Comparison of ENCODE assay signal across 1 cellular context in the genomic region with DNA sequence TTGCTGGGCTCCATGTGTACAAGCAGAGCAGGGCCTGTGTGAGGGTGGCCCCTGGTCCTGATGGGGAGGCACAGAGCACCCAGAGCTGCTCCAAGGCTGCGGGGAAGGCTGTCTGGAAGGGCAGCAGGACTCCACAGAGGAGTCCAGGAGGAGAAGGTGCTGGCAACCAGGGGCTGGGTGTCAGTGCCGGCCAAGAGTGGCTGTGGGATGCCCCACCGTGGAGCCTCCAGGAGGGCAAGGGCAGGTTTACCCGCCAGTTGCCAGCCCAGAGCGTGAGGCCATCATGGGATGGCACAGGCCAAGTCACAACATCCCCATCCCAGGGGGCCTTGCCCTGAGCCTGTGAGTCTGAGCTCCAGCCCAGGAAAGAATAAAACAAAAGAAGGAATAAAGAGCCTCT.
TF ChIP-seq lines count a peak whose summit lies in the region.

No MANE protein-coding gene starts in this region.

TF ChIP-seq in GM12878, 131 proteins besides CTCF, POLR2A, EP300 and RAD21 (continued from another document):
- TF ChIP-seq, protein P1, sequence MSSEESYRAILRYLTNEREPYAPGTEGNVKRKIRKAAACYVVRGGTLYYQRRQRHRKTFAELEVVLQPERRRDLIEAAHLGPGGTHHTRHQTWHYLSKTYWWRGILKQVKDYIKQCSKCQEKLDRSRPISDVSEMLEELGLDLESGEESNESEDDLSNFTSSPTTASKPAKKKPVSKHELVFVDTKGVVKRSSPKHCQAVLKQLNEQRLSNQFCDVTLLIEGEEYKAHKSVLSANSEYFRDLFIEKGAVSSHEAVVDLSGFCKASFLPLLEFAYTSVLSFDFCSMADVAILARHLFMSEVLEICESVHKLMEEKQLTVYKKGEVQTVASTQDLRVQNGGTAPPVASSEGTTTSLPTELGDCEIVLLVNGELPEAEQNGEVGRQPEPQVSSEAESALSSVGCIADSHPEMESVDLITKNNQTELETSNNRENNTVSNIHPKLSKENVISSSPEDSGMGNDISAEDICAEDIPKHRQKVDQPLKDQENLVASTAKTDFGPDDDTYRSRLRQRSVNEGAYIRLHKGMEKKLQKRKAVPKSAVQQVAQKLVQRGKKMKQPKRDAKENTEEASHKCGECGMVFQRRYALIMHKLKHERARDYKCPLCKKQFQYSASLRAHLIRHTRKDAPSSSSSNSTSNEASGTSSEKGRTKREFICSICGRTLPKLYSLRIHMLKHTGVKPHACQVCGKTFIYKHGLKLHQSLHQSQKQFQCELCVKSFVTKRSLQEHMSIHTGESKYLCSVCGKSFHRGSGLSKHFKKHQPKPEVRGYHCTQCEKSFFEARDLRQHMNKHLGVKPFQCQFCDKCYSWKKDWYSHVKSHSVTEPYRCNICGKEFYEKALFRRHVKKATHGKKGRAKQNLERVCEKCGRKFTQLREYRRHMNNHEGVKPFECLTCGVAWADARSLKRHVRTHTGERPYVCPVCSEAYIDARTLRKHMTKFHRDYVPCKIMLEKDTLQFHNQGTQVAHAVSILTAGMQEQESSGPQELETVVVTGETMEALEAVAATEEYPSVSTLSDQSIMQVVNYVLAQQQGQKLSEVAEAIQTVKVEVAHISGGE (CRISPR knock-in tag; IDR thresholded peaks at IDR 0.05): no peak
- TF ChIP-seq, protein P2, sequence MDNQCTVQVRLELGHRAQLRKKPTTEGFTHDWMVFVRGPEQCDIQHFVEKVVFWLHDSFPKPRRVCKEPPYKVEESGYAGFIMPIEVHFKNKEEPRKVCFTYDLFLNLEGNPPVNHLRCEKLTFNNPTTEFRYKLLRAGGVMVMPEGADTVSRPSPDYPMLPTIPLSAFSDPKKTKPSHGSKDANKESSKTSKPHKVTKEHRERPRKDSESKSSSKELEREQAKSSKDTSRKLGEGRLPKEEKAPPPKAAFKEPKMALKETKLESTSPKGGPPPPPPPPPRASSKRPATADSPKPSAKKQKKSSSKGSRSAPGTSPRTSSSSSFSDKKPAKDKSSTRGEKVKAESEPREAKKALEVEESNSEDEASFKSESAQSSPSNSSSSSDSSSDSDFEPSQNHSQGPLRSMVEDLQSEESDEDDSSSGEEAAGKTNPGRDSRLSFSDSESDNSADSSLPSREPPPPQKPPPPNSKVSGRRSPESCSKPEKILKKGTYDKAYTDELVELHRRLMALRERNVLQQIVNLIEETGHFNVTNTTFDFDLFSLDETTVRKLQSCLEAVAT (IDR thresholded peaks at IDR 0.05): no peak
- TF ChIP-seq BHLHE40 (IDR thresholded peaks at IDR 0.05; ENCODE audit: borderline replicate concordance in 1 of 2, low read depth in 2 of 2, low read length in 1 of 2) (no peak), POLR2AphosphoS2 (IDR thresholded peaks at IDR 0.05; ENCODE audit: low read depth, low read length) (no peak), TCF3 (IDR thresholded peaks at IDR 0.05; ENCODE audit: borderline replicate concordance, insufficient read depth, low read depth, low read length) (no peak), KAT2A (conservative IDR thresholded peaks at IDR 0.05; ENCODE audit: control insufficient read depth, low read depth, low read length) (no peak), POLR2AphosphoS5 (IDR thresholded peaks at IDR 0.05; ENCODE audit: low read length) (no peak), NFYA (IDR thresholded peaks at IDR 0.05; ENCODE audit: borderline replicate concordance, low read depth, low read length) (no peak), TAF1 (IDR thresholded peaks at IDR 0.05; ENCODE audit: borderline replicate concordance, low read depth, low read length) (no peak), POU2F2 (IDR thresholded peaks at IDR 0.05; ENCODE audit: borderline replicate concordance, low read depth, low read length) (no peak), SRF (IDR thresholded peaks at IDR 0.05; ENCODE audit: low read depth in 2 of 2, low read length in 2 of 2) (no peak)
- TF ChIP-seq, protein P3, sequence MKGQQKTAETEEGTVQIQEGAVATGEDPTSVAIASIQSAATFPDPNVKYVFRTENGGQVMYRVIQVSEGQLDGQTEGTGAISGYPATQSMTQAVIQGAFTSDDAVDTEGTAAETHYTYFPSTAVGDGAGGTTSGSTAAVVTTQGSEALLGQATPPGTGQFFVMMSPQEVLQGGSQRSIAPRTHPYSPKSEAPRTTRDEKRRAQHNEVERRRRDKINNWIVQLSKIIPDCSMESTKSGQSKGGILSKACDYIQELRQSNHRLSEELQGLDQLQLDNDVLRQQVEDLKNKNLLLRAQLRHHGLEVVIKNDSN (IDR thresholded peaks at IDR 0.05; ENCODE audit: borderline replicate concordance, extremely low read length, insufficient read depth, low read depth, low read length): no peak
